1 cellular context compared by ENCODE assay signal in genomic region chr12:56315256-56315625, GRCh38.
TF ChIP-seq lines count a peak whose summit lies in the region.

No MANE protein-coding gene starts in this region.

TF ChIP-seq in GM12878, 131 proteins besides CTCF, POLR2A, EP300 and RAD21:
- TF ChIP-seq BCLAF1 (IDR thresholded peaks at IDR 0.05) (no peak), SUPT20H (IDR thresholded peaks at IDR 0.05; ENCODE audit: borderline replicate concordance, control insufficient read depth, low read depth, low read length) (no peak), NBN (IDR thresholded peaks at IDR 0.05) (no peak), IKZF1 (conservative IDR thresholded peaks at IDR 0.05) (no peak), RELA (IDR thresholded peaks at IDR 0.05; ENCODE audit: borderline replicate concordance, partially characterized antibody) (no peak), ZNF274 (IDR thresholded peaks at IDR 0.05; ENCODE audit: insufficient read depth, insufficient read length) (no peak), FOS (IDR thresholded peaks at IDR 0.05; ENCODE audit: borderline replicate concordance, extremely low read depth, insufficient read length) (no peak), RFX5 (IDR thresholded peaks at IDR 0.05; ENCODE audit: low read depth, low read length) (no peak), MYC (IDR thresholded peaks at IDR 0.05; ENCODE audit: insufficient read depth, insufficient read length, insufficient replicate concordance, low read length, severe bottlenecking) (no peak)
